ENCODE assay signal across 9 cellular contexts in the genomic region with DNA sequence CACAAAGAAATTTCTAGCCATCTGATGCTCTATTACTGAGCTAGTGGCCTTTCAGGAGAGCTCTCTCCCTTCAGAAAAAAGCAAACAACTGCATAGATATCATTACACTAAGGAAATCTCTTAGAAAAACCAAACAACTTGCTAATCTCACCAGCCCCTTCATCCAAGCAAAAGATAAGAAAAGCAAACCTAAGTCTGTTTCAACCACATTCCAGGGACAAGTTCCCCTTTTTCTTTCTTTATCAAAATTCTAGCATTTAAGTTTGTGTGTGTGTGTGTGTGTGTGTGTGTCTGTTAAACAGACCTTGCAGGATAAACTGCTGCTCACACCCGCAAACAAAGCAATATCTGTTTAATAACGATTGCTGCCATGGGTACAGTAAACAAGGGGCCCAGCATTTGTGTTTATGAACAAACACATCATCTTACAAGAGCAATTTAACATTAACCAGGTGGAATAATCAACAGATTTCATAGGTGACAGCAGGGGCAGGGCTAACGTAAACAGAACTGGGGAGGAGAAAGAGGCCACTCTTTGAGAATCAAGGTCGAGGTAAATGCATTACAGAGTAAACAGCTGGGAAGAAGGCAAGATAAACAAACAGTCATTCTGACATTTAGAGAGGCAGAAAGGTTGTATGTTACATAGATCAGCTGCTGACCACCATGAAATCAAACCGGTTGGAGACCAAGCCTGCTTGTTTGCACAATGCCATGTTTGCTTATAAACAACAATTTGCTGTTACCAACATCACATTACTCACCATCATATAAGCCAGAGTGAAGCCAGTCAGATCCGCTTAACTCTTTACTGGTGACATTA.
A peak's percentile ranks its signal among the peaks of the same experiment; 100 is the strongest.
DNase-seq lines count a peak whose midpoint lies in the region; ATAC-seq and TF ChIP-seq lines count a peak whose summit lies in the region.
"Had no signal": no experiment of that assay in that cellular context is flagged by ENCODE, and none has a peak within 500 bp of the region (broad histone marks: within the 10 kb centered on the region; RNA-seq: fewer than 3 reads in every experiment).

No MANE protein-coding gene starts in this region.

- in situ Hi-C loops in ACHN (cut with HindIII; ENCODE audit: low pct_ligation_motif_present, low pct_unique_long_range_greater_than_20kb, low sequenced_read_pairs), result no loop called here

- H3K9me2 ChIP-seq in PC-9 (ENCODE audit: insufficient read depth) (no peaks in the 10 kb centered on the region), SK-N-SH (no peaks in the 10 kb centered on the region)

- H4K20me1 ChIP-seq in PC-9 (ENCODE audit: insufficient read depth) (no peaks in the 10 kb centered on the region), SK-N-SH (ENCODE audit: insufficient read depth) (no peaks in the 10 kb centered on the region)

- H2AFZ ChIP-seq in PC-9 (no peak overlapping the region), SK-N-SH (ENCODE audit: low read depth) (no peak overlapping the region)

- H3K27ac ChIP-seq in PC-9, result no peak overlapping the region
- peak overlapping the region; percentile 86 to 88 (median 86) for H3K27ac ChIP-seq in gastroesophageal sphincter
- no peak overlapping the region for H3K27ac ChIP-seq in SK-N-SH (ENCODE audit: low read depth in 2 of 2, low read length in 1 of 2)

- H3K9me3 Mint-ChIP-seq in activated naive CD4-positive, alpha-beta T cell treated with anti-CD3 and anti-CD28 coated beads, Interleukin-2, amount 50 U/mL, for 24 hours, result peaks cover 14% of the 10 kb centered on the region
- peaks cover 8% of the 10 kb centered on the region for H3K9me3 Mint-ChIP-seq in type B pancreatic cell

- DNase-seq in activated naive CD4-positive, alpha-beta T cell treated with Interleukin-2 at 50 U/mL for 16 hours, result no peak
- peak in 1 of 2 experiments; percentile 79 for DNase-seq in PC-9
- no peak for DNase-seq in type B pancreatic cell (ENCODE audit: extremely low spot score, unreplicated experiment)
- DNase-seq in hepatic stellate cell (ENCODE audit: low spot score), result no peak
- no peak for DNase-seq in SK-N-SH
- no peak for DNase-seq in ACHN

- H3K36me3 ChIP-seq in PC-9 (ENCODE audit: low read depth) (no peaks in the 10 kb centered on the region), gastroesophageal sphincter (no peaks in the 10 kb centered on the region), SK-N-SH (replicated peaks in 1 of 2; ENCODE audit: control insufficient read depth in 1 of 2, insufficient read depth in 2 of 2, low read length in 1 of 2) (no peaks in the 10 kb centered on the region)

- intact Hi-C loops in PC-9 (cut with micrococcal nuclease; ENCODE audit: unreplicated experiment), result loop anchor here (10.0 kb wide), 1 partner anchor 376 kb away; a partner anchor contains a TSS

- peaks cover 30% of the 10 kb centered on the region for H3K36me3 Mint-ChIP-seq in activated naive CD4-positive, alpha-beta T cell treated with anti-CD3 and anti-CD28 coated beads, Interleukin-2, amount 50 U/mL, for 24 hours
- no peaks in the 10 kb centered on the region for H3K36me3 Mint-ChIP-seq in type B pancreatic cell

- TF ChIP-seq RAD21 in SK-N-SH (IDR thresholded peaks at IDR 0.05; ENCODE audit: low read length), result no peak

- CTCF ChIA-PET in PC-9 (lab: Charles Lee), result no interaction called here
- CTCF ChIA-PET in SK-N-SH (lab: Yijun Ruan, JAX), result interaction anchor here (0.6 kb wide), 1 partner anchor 202 kb away, joined by 3 read pairs; no protein-coding TSS in a partner anchor

- POLR2A ChIA-PET in PC-9 (lab: Charles Lee; ENCODE audit: unreplicated experiment), result no interaction called here
- POLR2A ChIA-PET in SK-N-SH (lab: Yijun Ruan, JAX), result no interaction called here

- no peaks in the 10 kb centered on the region for H3K27me3 ChIP-seq in PC-9 (ENCODE audit: insufficient read depth, low read depth)
- H3K27me3 ChIP-seq in gastroesophageal sphincter, result no peaks in the 10 kb centered on the region
- H3K27me3 ChIP-seq in SK-N-SH (ENCODE audit: insufficient read depth), result no peaks in the 10 kb centered on the region

- no peak overlapping the region for H3K9ac ChIP-seq in SK-N-SH

- no peaks in the 10 kb centered on the region for H3K9me3 ChIP-seq in PC-9 (ENCODE audit: insufficient read depth, low read depth)
- no peaks in the 10 kb centered on the region for H3K9me3 ChIP-seq in gastroesophageal sphincter
- H3K9me3 ChIP-seq in SK-N-SH, result no peaks in the 10 kb centered on the region

- no peaks in the 10 kb centered on the region for H3F3A ChIP-seq in PC-9 (ENCODE audit: insufficient read depth, low read depth)
- H3F3A ChIP-seq in SK-N-SH (replicated peaks; ENCODE audit: insufficient read depth), result peaks cover 20% of the 10 kb centered on the region

- H3K79me2 ChIP-seq in PC-9 (ENCODE audit: low read depth), result no peaks in the 10 kb centered on the region
- H3K79me2 ChIP-seq in SK-N-SH (ENCODE audit: insufficient read depth), result peaks cover 65% of the 10 kb centered on the region

- TF ChIP-seq CTCF in PC-9 (conservative IDR thresholded peaks at IDR 0.05) (no peak), gastroesophageal sphincter (IDR thresholded peaks at IDR 0.05) (no peak), type B pancreatic cell (conservative IDR thresholded peaks at IDR 0.05) (no peak), SK-N-SH (IDR thresholded peaks at IDR 0.05) (no peak)

- peak overlapping the region; percentile 6 for H3K4me3 Mint-ChIP-seq in activated naive CD4-positive, alpha-beta T cell treated with anti-CD3 and anti-CD28 coated beads, Interleukin-2, amount 50 U/mL, for 24 hours
- H3K4me3 Mint-ChIP-seq in type B pancreatic cell, result peak overlapping the region; percentile 58
- H3K4me3 Mint-ChIP-seq: T-helper 1 cell treated with Interleukin-12 subunit alpha and Interleukin-12 subunit beta and Interleukin-4 antibody, amounts not matched to agents 30 μg/mL and 1 μg/mL, for 36 hours had no signal

- H3K4me2 ChIP-seq in PC-9 (peak overlapping the region; percentile 31), SK-N-SH (no peak overlapping the region)

- H3K4me3 ChIP-seq in PC-9 (no peak overlapping the region), gastroesophageal sphincter (no peak overlapping the region), SK-N-SH (ENCODE audit: low read depth in 2 of 2, low read length in 1 of 2) (no peak overlapping the region)

- TF ChIP-seq EP300 in gastroesophageal sphincter (IDR thresholded peaks at IDR 0.05), result no peak
- no peak for TF ChIP-seq EP300 in SK-N-SH (IDR thresholded peaks at IDR 0.05; ENCODE audit: borderline replicate concordance in 1 of 2, low read depth in 1 of 2, low read length in 1 of 2)

- ATAC-seq in gastroesophageal sphincter, result no peak

- peaks cover 95% of the 10 kb centered on the region for H3K4me1 Mint-ChIP-seq in activated naive CD4-positive, alpha-beta T cell treated with anti-CD3 and anti-CD28 coated beads, Interleukin-2, amount 50 U/mL, for 24 hours
- H3K4me1 Mint-ChIP-seq in type B pancreatic cell (ENCODE audit: unreplicated experiment), result peaks cover 53% of the 10 kb centered on the region

- TF ChIP-seq POLR2A in gastroesophageal sphincter (IDR thresholded peaks at IDR 0.05), result no peak

- peak overlapping the region; percentile 95 for H3K27ac Mint-ChIP-seq in activated naive CD4-positive, alpha-beta T cell treated with anti-CD3 and anti-CD28 coated beads, Interleukin-2, amount 50 U/mL, for 24 hours
- H3K27ac Mint-ChIP-seq in type B pancreatic cell, result peak overlapping the region; percentile 82
- H3K27ac Mint-ChIP-seq: T-helper 1 cell treated with Interleukin-12 subunit alpha and Interleukin-12 subunit beta and Interleukin-4 antibody, amounts not matched to agents 30 μg/mL and 1 μg/mL, for 36 hours had no signal

- 39 to 44% methylated on average over 6 of the region's 6 CpGs for WGBS in gastroesophageal sphincter (ENCODE audit: low coverage in 1 of 2), 2 donors
- 73% methylated on average over 6 of the region's 6 CpGs for WGBS in SK-N-SH (ENCODE audit: low lambda C conversion rate)

- no TSS peak for BruUV-seq in PC-9 (replicated peaks; lab: Mats Ljungman, UMichigan)

- no peaks in the 10 kb centered on the region for H3K27me3 Mint-ChIP-seq in activated naive CD4-positive, alpha-beta T cell treated with anti-CD3 and anti-CD28 coated beads, Interleukin-2, amount 50 U/mL, for 24 hours
- H3K27me3 Mint-ChIP-seq in type B pancreatic cell, result no peaks in the 10 kb centered on the region

- H3K4me1 ChIP-seq in PC-9 (replicated peaks; ENCODE audit: insufficient read depth) (peaks cover 14% of the 10 kb centered on the region), gastroesophageal sphincter (peaks cover 19 to 90% (median 31%) of the 10 kb centered on the region in 3 donors), SK-N-SH (ENCODE audit: control insufficient read depth in 1 of 2, insufficient read depth in 2 of 2, low read depth in 1 of 2, low read length in 1 of 2) (peaks cover 0 to 9% of the 10 kb centered on the region in 2 experiments; a peak in 3 of 4 replicates)

TF ChIP-seq in SK-N-SH, 30 proteins besides CTCF, POLR2A, EP300 and RAD21 (continues in another document):
- TF ChIP-seq FOXJ3 (CRISPR knock-in tag; IDR thresholded peaks at IDR 0.05), result no peak
- TF ChIP-seq, protein P1, sequence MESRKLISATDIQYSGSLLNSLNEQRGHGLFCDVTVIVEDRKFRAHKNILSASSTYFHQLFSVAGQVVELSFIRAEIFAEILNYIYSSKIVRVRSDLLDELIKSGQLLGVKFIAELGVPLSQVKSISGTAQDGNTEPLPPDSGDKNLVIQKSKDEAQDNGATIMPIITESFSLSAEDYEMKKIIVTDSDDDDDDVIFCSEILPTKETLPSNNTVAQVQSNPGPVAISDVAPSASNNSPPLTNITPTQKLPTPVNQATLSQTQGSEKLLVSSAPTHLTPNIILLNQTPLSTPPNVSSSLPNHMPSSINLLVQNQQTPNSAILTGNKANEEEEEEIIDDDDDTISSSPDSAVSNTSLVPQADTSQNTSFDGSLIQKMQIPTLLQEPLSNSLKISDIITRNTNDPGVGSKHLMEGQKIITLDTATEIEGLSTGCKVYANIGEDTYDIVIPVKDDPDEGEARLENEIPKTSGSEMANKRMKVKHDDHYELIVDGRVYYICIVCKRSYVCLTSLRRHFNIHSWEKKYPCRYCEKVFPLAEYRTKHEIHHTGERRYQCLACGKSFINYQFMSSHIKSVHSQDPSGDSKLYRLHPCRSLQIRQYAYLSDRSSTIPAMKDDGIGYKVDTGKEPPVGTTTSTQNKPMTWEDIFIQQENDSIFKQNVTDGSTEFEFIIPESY (IDR thresholded peaks at IDR 0.05; ENCODE audit: borderline replicate concordance, low read depth), result no peak
- no peak for TF ChIP-seq RXRA (IDR thresholded peaks at IDR 0.05; ENCODE audit: borderline replicate concordance, low read depth)
- TF ChIP-seq GATA2 (CRISPR knock-in tag; IDR thresholded peaks at IDR 0.05), result no peak
- no peak for TF ChIP-seq RCOR1 (IDR thresholded peaks at IDR 0.05; ENCODE audit: low read length)
- TF ChIP-seq FOSL2 (IDR thresholded peaks at IDR 0.05; ENCODE audit: borderline replicate concordance, low read depth), result no peak
- TF ChIP-seq, protein P2, sequence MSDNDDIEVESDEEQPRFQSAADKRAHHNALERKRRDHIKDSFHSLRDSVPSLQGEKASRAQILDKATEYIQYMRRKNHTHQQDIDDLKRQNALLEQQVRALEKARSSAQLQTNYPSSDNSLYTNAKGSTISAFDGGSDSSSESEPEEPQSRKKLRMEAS (IDR thresholded peaks at IDR 0.05; ENCODE audit: low read depth), result no peak
- no peak for TF ChIP-seq EZH2phosphoT487 (IDR thresholded peaks at IDR 0.05; ENCODE audit: borderline replicate concordance, low read depth)
- TF ChIP-seq SMC3 (IDR thresholded peaks at IDR 0.05; ENCODE audit: low read depth, low read length), result no peak

Comparison
In these comparisons a context has a peak if more than half of its experiments do, and no peak if none do; other contexts are left out.
1. H3K27ac ChIP-seq: peak in gastroesophageal sphincter (4 of 4); none in PC-9 (single experiment) and SK-N-SH (0 of 2).